Comparison of ENCODE assay signal across 1 cellular context in genomic region chr20:50250748-50251382, GRCh38.
TF ChIP-seq lines count a peak whose summit lies in the region.

No MANE protein-coding gene starts in this region.

TF ChIP-seq in HepG2, 621 proteins besides CTCF, POLR2A, EP300 and RAD21 (continued from another document):
- TF ChIP-seq SKIL (CRISPR knock-in tag; IDR thresholded peaks at IDR 0.05; ENCODE audit: borderline replicate concordance), result 0 out of 2 replicates have a peak, but pooled peaks have one; percentile 30
- no peak for TF ChIP-seq KMT2B (CRISPR knock-in tag; IDR thresholded peaks at IDR 0.05)
- 0 out of 2 replicates have a peak, but pooled peaks have one; percentile 45 for TF ChIP-seq MNT (IDR thresholded peaks at IDR 0.05)
- TF ChIP-seq PRDM10 (CRISPR knock-in tag; IDR thresholded peaks at IDR 0.05; ENCODE audit: low read depth), result no peak
- TF ChIP-seq SMC3 (IDR thresholded peaks at IDR 0.05; ENCODE audit: low read length), result no peak
- TF ChIP-seq ZNF205 (CRISPR knock-in tag; IDR thresholded peaks at IDR 0.05), result no peak
- peak; percentile 73 for TF ChIP-seq HIC2 (CRISPR knock-in tag; IDR thresholded peaks at IDR 0.05; ENCODE audit: low read depth)
- no peak for TF ChIP-seq ZNF564 (CRISPR knock-in tag; IDR thresholded peaks at IDR 0.05)
- TF ChIP-seq MXD4 (CRISPR knock-in tag; IDR thresholded peaks at IDR 0.05), result no peak
- TF ChIP-seq EHMT2 (IDR thresholded peaks at IDR 0.05; ENCODE audit: borderline replicate concordance, low read depth, low read length), result no peak
- TF ChIP-seq HNRNPL (IDR thresholded peaks at IDR 0.05; ENCODE audit: low read depth, low read length), result 0 out of 2 replicates have a peak, but pooled peaks have one; percentile 56
- TF ChIP-seq ARID2 (CRISPR knock-in tag; IDR thresholded peaks at IDR 0.05; ENCODE audit: borderline replicate concordance), result no peak
- TF ChIP-seq ZNF331 (CRISPR knock-in tag; IDR thresholded peaks at IDR 0.05), result no peak
- peak; percentile 97 for TF ChIP-seq ZNF629 (CRISPR knock-in tag; conservative IDR thresholded peaks at IDR 0.05)
- TF ChIP-seq RNF219 (CRISPR knock-in tag; IDR thresholded peaks at IDR 0.05), result no peak
- 0 out of 2 replicates have a peak, but pooled peaks have one; percentile 23 for TF ChIP-seq ZNF556 (CRISPR knock-in tag; IDR thresholded peaks at IDR 0.05; ENCODE audit: borderline replicate concordance)
- TF ChIP-seq DNMT3B (CRISPR knock-in tag; conservative IDR thresholded peaks at IDR 0.05), result no peak
- TF ChIP-seq ZNF546 (CRISPR knock-in tag; conservative IDR thresholded peaks at IDR 0.05), result no peak
- 0 out of 2 replicates have a peak, but pooled peaks have one; percentile 17 for TF ChIP-seq MYC (CRISPR knock-in tag; IDR thresholded peaks at IDR 0.05; ENCODE audit: borderline replicate concordance)
- no peak; the same call in 1 of the 2 replicates for TF ChIP-seq NFKB2 (CRISPR knock-in tag; IDR thresholded peaks at IDR 0.05; ENCODE audit: borderline replicate concordance)
- no peak for TF ChIP-seq NONO (IDR thresholded peaks at IDR 0.05)
- no peak for TF ChIP-seq NONO (CRISPR knock-in tag; conservative IDR thresholded peaks at IDR 0.05)
- no peak for TF ChIP-seq ZNF615 (CRISPR knock-in tag; IDR thresholded peaks at IDR 0.05; ENCODE audit: borderline replicate concordance)
- TF ChIP-seq CSRNP2 (CRISPR knock-in tag; conservative IDR thresholded peaks at IDR 0.05; ENCODE audit: low read depth), result no peak
- TF ChIP-seq CHCHD3 (CRISPR knock-in tag; IDR thresholded peaks at IDR 0.05), result no peak
- TF ChIP-seq ZMYM3 (CRISPR knock-in tag; IDR thresholded peaks at IDR 0.05), result peak; percentile 89
TF ChIP-seq in HepG2: peak in this region for 10.
